In the genomic region with DNA sequence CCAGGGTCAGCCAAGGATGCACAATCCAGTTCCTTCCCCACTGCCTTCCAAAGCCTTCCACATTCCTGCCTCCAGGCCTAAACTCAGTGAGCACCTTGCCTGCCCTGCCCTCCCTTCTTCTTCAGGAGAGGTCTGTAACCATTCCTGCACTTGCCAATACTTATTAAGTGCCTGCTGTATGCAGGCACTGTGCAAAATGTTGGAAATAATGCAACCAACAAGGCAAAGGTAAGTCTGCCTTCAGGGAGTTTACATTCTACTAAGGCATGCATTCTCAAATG, we compare ENCODE assay signal across 29 cellular contexts. TPM values are rescaled to one million over a fixed set of nuclear protein-coding genes. Genes with fewer than 3 reads are reported as not detected.
"Had no signal": no experiment of that assay in that cellular context is flagged by ENCODE, and none has a peak within 500 bp of the region (broad histone marks: within the 10 kb centered on the region; RNA-seq: fewer than 3 reads in every experiment).

No MANE protein-coding gene starts in this region.

- H3K4me3 ChIP-seq: colonic mucosa, gastroesophageal sphincter, pancreas, prostate gland, sigmoid colon, suprapubic skin, tibial artery had no signal

- FAIRE-seq: bronchial epithelial cell, keratinocyte, pancreas, small intestine, TTC549 had no signal

- DNase-seq: activated CD4-positive, alpha-beta T cell treated with anti-CD3 and anti-CD28 coated beads for 4 hours; activated CD4-positive, alpha-beta T cell treated with anti-CD3 and anti-CD28 coated beads, Interleukin-2, amount 50 U/mL, for 4 hours; activated naive CD4-positive, alpha-beta T cell; activated T-cell treated with anti-CD3 and anti-CD28 coated beads for 4 hours; activated T-cell treated with anti-CD3 and anti-CD28 coated beads, Interleukin-2, amount 50 U/mL, for 72 hours; effector CD8-positive, alpha-beta T cell; head of caudate nucleus; hippocampal formation; naive thymus-derived CD8-positive, alpha-beta T cell; nucleus accumbens; pancreas; sigmoid colon; small intestine; stimulated activated CD4-positive, alpha-beta T cell treated with anti-CD3 and anti-CD28 coated beads, Interleukin-1b, Interleukin-23, amount 100 ng/mL, for 48 hours; stimulated activated CD4-positive, alpha-beta T cell treated with anti-CD3 and anti-CD28 coated beads, Interleukin-4, amount 100 ng/mL, for 4 hours; stimulated activated CD8-positive, alpha-beta memory T cell treated with anti-CD3 and anti-CD28 coated beads, Interleukin-4, amount 100 ng/mL, for 48 hours; stimulated activated naive B cell treated with anti-CD40 and anti-IgM and Interleukin-4, amounts not matched to agents 10 μg/mL and 1 μg/mL and 100 μg/mL, for 72 hours; T-helper 9 cell; tibial artery had no signal

- H3K9me3 Mint-ChIP-seq: activated naive CD4-positive, alpha-beta T cell treated with anti-CD3 and anti-CD28 coated beads, Interleukin-2, amount 50 U/mL, for 72 hours; activated T-cell treated with anti-CD3 and anti-CD28 coated beads, Interleukin-2, amount 50 U/mL, for 72 hours; naive thymus-derived CD8-positive, alpha-beta T cell; neural crest cell; stimulated activated naive B cell treated with anti-CD40 and anti-IgM and Interleukin-4, amounts not matched to agents 10 μg/mL and 1 μg/mL and 100 μg/mL, for 72 hours had no signal

- H3K36me3 ChIP-seq: colonic mucosa, gastroesophageal sphincter, pancreas, prostate gland, sigmoid colon, suprapubic skin, tibial artery had no signal

- H3K36me3 Mint-ChIP-seq: naive thymus-derived CD8-positive, alpha-beta T cell; stimulated activated naive B cell treated with anti-CD40 and anti-IgM and Interleukin-4, amounts not matched to agents 10 μg/mL and 1 μg/mL and 100 μg/mL, for 72 hours had no signal

- H3K9me3 ChIP-seq: colonic mucosa, gastroesophageal sphincter, pancreas, prostate gland, sigmoid colon, suprapubic skin, tibial artery had no signal

- H3K4me1 ChIP-seq: prostate gland had no signal

- H3K4me3 Mint-ChIP-seq: activated T-cell treated with anti-CD3 and anti-CD28 coated beads, Interleukin-2, amount 50 U/mL, for 72 hours; naive thymus-derived CD8-positive, alpha-beta T cell; neural crest cell; stimulated activated naive B cell treated with anti-CD40 and anti-IgM and Interleukin-4, amounts not matched to agents 10 μg/mL and 1 μg/mL and 100 μg/mL, for 72 hours had no signal

- ATAC-seq: activated naive CD4-positive, alpha-beta T cell treated with anti-CD3 and anti-CD28 coated beads, Interleukin-2, amount 50 U/mL, for 72 hours; activated T-cell treated with anti-CD3 and anti-CD28 coated beads, Interleukin-2, amount 50 U/mL, for 72 hours; gastroesophageal sphincter; naive thymus-derived CD8-positive, alpha-beta T cell; pancreas; stimulated activated naive B cell treated with anti-CD40 and anti-IgM and Interleukin-4, amounts not matched to agents 10 μg/mL and 1 μg/mL and 100 μg/mL, for 72 hours had no signal

- H3K27me3 Mint-ChIP-seq: stimulated activated naive B cell treated with anti-CD40 and anti-IgM and Interleukin-4, amounts not matched to agents 10 μg/mL and 1 μg/mL and 100 μg/mL, for 72 hours had no signal

- H3K27me3 ChIP-seq: colonic mucosa, gastroesophageal sphincter, pancreas, sigmoid colon, suprapubic skin, tibial artery had no signal

- H3K27ac ChIP-seq: gastroesophageal sphincter, pancreas, prostate gland, sigmoid colon, suprapubic skin, tibial artery, VCaP had no signal

- H3K27ac Mint-ChIP-seq: activated naive CD4-positive, alpha-beta T cell treated with anti-CD3 and anti-CD28 coated beads, Interleukin-2, amount 50 U/mL, for 72 hours; activated T-cell treated with anti-CD3 and anti-CD28 coated beads, Interleukin-2, amount 50 U/mL, for 72 hours had no signal

RNA-seq across cellular contexts. Expression of gene ARSI, which starts 50.6 kb away (rescaled TPM):
- total RNA-seq: activated naive CD4-positive, alpha-beta T cell treated with anti-CD3 and anti-CD28 coated beads, Interleukin-2, amount 50 U/mL, for 72 hours; activated T-cell treated with anti-CD3 and anti-CD28 coated beads, Interleukin-2, amount 50 U/mL, for 72 hours; naive thymus-derived CD8-positive, alpha-beta T cell had no signal
- polyA plus RNA-seq: naive thymus-derived CD8-positive, alpha-beta T cell; pancreas had no signal
